ENCODE assay signal across 3 cellular contexts in the genomic region with DNA sequence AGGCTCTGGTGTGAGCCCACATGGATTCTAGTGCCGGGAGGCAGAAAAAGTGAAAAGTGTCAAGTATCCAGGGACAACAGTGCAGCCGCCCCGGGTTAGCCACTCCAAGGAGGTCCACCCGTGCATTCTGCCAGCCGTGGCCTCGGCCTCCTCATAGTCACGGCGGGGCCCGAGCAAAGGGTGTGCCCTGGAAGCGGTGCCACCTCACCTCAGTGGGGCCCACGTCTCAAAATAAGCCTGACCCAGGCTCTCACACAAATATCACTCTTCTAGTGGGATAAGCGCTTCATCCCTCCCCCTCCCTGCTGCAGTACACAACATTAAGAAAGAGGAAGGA.
TF ChIP-seq lines count a peak whose summit lies in the region.

No MANE protein-coding gene starts in this region.

TF ChIP-seq in A549, 52 proteins besides CTCF, POLR2A, EP300 and RAD21:
- TF ChIP-seq, protein P1, sequence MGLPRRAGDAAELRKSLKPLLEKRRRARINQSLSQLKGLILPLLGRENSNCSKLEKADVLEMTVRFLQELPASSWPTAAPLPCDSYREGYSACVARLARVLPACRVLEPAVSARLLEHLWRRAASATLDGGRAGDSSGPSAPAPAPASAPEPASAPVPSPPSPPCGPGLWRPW (IDR thresholded peaks at IDR 0.05): no peak
- TF ChIP-seq, protein P2, sequence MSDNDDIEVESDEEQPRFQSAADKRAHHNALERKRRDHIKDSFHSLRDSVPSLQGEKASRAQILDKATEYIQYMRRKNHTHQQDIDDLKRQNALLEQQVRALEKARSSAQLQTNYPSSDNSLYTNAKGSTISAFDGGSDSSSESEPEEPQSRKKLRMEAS (IDR thresholded peaks at IDR 0.05): no peak
- no peak for TF ChIP-seq ZC3H11A (IDR thresholded peaks at IDR 0.05)
- TF ChIP-seq TFCP2L1 (CRISPR knock-in tag; IDR thresholded peaks at IDR 0.05): no peak
- TF ChIP-seq ESRRA (IDR thresholded peaks at IDR 0.05; ENCODE audit: borderline replicate concordance, low read length): no peak
- no peak for TF ChIP-seq JUNB (IDR thresholded peaks at IDR 0.05)
- TF ChIP-seq, protein P3, sequence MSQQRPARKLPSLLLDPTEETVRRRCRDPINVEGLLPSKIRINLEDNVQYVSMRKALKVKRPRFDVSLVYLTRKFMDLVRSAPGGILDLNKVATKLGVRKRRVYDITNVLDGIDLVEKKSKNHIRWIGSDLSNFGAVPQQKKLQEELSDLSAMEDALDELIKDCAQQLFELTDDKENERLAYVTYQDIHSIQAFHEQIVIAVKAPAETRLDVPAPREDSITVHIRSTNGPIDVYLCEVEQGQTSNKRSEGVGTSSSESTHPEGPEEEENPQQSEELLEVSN (IDR thresholded peaks at IDR 0.05; ENCODE audit: borderline replicate concordance, low read depth): no peak
- no peak for TF ChIP-seq CEBPB (IDR thresholded peaks at IDR 0.05)
- no peak for TF ChIP-seq TP53 (CRISPR knock-in tag; IDR thresholded peaks at IDR 0.05)
- TF ChIP-seq FOSB (CRISPR knock-in tag; IDR thresholded peaks at IDR 0.05): no peak
- no peak for TF ChIP-seq NFE2L2 (conservative IDR thresholded peaks at IDR 0.05; ENCODE audit: low read length)
- TF ChIP-seq, protein P4, sequence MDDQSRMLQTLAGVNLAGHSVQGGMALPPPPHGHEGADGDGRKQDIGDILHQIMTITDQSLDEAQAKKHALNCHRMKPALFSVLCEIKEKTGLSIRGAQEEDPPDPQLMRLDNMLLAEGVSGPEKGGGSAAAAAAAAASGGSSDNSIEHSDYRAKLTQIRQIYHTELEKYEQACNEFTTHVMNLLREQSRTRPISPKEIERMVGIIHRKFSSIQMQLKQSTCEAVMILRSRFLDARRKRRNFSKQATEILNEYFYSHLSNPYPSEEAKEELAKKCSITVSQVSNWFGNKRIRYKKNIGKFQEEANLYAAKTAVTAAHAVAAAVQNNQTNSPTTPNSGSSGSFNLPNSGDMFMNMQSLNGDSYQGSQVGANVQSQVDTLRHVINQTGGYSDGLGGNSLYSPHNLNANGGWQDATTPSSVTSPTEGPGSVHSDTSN (IDR thresholded peaks at IDR 0.05): no peak
- no peak for TF ChIP-seq SMC3 (IDR thresholded peaks at IDR 0.05)
- no peak for TF ChIP-seq CHD4 (IDR thresholded peaks at IDR 0.05; ENCODE audit: borderline replicate concordance)
- no peak for TF ChIP-seq HOXB13 (CRISPR knock-in tag; IDR thresholded peaks at IDR 0.05; ENCODE audit: low read depth)
TF ChIP-seq in A549: peak in this region for 0.

TF ChIP-seq in GM23338, 12 proteins besides CTCF, POLR2A, EP300 and RAD21 (continued from another document and continues in another):
- no peak for TF ChIP-seq CREB1 (CRISPR knock-in tag; IDR thresholded peaks at IDR 0.05; ENCODE audit: low read depth)
- no peak for TF ChIP-seq NANOG (IDR thresholded peaks at IDR 0.05; ENCODE audit: borderline replicate concordance)
- TF ChIP-seq POLR2AphosphoS5 (IDR thresholded peaks at IDR 0.05; ENCODE audit: low read depth): no peak
- no peak for TF ChIP-seq ZNF331 (CRISPR knock-in tag; IDR thresholded peaks at IDR 0.05; ENCODE audit: low read depth)
- TF ChIP-seq ZNF114 (CRISPR knock-in tag; IDR thresholded peaks at IDR 0.05): no peak
- TF ChIP-seq EZH2phosphoT487 (IDR thresholded peaks at IDR 0.05; ENCODE audit: unreplicated experiment): no peak
- TF ChIP-seq, protein P5, sequence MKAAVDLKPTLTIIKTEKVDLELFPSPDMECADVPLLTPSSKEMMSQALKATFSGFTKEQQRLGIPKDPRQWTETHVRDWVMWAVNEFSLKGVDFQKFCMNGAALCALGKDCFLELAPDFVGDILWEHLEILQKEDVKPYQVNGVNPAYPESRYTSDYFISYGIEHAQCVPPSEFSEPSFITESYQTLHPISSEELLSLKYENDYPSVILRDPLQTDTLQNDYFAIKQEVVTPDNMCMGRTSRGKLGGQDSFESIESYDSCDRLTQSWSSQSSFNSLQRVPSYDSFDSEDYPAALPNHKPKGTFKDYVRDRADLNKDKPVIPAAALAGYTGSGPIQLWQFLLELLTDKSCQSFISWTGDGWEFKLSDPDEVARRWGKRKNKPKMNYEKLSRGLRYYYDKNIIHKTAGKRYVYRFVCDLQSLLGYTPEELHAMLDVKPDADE (IDR thresholded peaks at IDR 0.05): no peak
- TF ChIP-seq, protein P6, sequence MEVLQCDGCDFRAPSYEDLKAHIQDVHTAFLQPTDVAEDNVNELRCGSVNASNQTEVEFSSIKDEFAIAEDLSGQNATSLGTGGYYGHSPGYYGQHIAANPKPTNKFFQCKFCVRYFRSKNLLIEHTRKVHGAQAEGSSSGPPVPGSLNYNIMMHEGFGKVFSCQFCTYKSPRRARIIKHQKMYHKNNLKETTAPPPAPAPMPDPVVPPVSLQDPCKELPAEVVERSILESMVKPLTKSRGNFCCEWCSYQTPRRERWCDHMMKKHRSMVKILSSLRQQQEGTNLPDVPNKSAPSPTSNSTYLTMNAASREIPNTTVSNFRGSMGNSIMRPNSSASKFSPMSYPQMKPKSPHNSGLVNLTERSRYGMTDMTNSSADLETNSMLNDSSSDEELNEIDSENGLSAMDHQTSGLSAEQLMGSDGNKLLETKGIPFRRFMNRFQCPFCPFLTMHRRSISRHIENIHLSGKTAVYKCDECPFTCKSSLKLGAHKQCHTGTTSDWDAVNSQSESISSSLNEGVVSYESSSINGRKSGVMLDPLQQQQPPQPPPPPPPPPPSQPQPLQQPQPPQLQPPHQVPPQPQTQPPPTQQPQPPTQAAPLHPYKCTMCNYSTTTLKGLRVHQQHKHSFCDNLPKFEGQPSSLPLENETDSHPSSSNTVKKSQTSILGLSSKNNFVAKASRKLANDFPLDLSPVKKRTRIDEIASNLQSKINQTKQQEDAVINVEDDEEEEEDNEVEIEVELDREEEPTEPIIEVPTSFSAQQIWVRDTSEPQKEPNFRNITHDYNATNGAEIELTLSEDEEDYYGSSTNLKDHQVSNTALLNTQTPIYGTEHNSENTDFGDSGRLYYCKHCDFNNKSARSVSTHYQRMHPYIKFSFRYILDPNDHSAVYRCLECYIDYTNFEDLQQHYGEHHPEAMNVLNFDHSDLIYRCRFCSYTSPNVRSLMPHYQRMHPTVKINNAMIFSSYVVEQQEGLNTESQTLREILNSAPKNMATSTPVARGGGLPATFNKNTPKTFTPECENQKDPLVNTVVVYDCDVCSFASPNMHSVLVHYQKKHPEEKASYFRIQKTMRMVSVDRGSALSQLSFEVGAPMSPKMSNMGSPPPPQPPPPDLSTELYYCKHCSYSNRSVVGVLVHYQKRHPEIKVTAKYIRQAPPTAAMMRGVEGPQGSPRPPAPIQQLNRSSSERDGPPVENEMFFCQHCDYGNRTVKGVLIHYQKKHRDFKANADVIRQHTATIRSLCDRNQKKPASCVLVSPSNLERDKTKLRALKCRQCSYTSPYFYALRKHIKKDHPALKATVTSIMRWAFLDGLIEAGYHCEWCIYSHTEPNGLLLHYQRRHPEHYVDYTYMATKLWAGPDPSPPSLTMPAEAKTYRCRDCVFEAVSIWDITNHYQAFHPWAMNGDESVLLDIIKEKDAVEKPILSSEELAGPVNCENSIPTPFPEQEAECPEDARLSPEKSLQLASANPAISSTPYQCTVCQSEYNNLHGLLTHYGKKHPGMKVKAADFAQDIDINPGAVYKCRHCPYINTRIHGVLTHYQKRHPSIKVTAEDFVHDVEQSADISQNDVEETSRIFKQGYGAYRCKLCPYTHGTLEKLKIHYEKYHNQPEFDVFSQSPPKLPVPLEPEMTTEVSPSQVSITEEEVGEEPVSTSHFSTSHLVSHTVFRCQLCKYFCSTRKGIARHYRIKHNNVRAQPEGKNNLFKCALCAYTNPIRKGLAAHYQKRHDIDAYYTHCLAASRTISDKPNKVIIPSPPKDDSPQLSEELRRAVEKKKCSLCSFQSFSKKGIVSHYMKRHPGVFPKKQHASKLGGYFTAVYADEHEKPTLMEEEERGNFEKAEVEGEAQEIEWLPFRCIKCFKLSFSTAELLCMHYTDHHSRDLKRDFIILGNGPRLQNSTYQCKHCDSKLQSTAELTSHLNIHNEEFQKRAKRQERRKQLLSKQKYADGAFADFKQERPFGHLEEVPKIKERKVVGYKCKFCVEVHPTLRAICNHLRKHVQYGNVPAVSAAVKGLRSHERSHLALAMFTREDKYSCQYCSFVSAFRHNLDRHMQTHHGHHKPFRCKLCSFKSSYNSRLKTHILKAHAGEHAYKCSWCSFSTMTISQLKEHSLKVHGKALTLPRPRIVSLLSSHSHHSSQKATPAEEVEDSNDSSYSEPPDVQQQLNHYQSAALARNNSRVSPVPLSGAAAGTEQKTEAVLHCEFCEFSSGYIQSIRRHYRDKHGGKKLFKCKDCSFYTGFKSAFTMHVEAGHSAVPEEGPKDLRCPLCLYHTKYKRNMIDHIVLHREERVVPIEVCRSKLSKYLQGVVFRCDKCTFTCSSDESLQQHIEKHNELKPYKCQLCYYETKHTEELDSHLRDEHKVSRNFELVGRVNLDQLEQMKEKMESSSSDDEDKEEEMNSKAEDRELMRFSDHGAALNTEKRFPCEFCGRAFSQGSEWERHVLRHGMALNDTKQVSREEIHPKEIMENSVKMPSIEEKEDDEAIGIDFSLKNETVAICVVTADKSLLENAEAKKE (CRISPR knock-in tag; IDR thresholded peaks at IDR 0.05): no peak

TF ChIP-seq in HepG2, 621 proteins besides CTCF, POLR2A, EP300 and RAD21 (continued from another document):
- TF ChIP-seq, protein P7, sequence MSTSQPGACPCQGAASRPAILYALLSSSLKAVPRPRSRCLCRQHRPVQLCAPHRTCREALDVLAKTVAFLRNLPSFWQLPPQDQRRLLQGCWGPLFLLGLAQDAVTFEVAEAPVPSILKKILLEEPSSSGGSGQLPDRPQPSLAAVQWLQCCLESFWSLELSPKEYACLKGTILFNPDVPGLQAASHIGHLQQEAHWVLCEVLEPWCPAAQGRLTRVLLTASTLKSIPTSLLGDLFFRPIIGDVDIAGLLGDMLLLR (CRISPR knock-in tag; IDR thresholded peaks at IDR 0.05): no peak
- no peak for TF ChIP-seq ZNF382 (CRISPR knock-in tag; IDR thresholded peaks at IDR 0.05; ENCODE audit: borderline replicate concordance)
- TF ChIP-seq ZNF431 (CRISPR knock-in tag; IDR thresholded peaks at IDR 0.05; ENCODE audit: borderline replicate concordance, low read depth): no peak
- no peak for TF ChIP-seq YEATS2 (CRISPR knock-in tag; IDR thresholded peaks at IDR 0.05; ENCODE audit: borderline replicate concordance)
- TF ChIP-seq ZNF138 (CRISPR knock-in tag; IDR thresholded peaks at IDR 0.05; ENCODE audit: low read depth): no peak
- TF ChIP-seq ZNF263 (CRISPR knock-in tag; IDR thresholded peaks at IDR 0.05): no peak
